8 cellular contexts compared by ENCODE assay signal in the genomic region with DNA sequence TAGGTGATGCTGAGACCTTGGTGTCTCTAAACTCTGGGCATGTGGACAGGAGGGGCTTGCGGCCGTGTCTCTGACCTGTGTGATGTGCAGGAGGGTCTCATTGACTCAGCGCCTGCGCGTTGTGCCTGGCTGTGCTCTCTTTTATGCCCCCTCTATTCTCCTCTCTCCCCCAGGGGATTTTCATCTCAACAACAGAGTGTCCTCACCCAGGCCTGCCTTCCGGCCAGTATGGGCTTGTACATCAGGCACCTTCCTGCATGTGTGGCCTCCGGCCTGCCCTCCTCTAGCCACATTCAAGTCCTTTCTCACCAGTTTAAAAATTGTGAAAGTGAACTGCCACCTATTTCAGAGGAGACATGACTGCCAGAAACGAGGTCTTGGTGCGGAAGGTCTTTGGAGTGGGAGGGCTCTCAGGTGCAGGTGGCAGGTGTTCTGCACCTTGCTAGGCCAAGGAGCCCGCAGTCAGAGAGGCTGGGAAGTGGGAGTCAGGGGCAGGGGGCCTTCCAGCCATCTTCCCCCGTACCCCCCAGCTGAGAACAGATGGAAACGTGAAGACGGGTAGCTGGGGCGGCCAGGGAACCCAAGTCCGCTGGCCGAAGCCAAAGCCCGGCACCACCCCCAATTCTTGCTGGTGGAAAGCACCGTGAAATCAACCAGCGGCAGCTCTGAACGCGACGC. TPM values are rescaled to one million over a fixed set of nuclear protein-coding genes. Genes with fewer than 3 reads are reported as not detected.
DNase-seq lines count a peak whose midpoint lies in the region; ATAC-seq and TF ChIP-seq lines count a peak whose summit lies in the region.

No MANE protein-coding gene starts in this region.

- H3K27me3 Mint-ChIP-seq in memory B cell: no peaks in the 10 kb centered on the region

- H3K9me3 ChIP-seq in left ventricle myocardium inferior (replicated peaks) (no peaks in the 10 kb centered on the region), vagina (no peaks in the 10 kb centered on the region)

- peaks cover 30% of the 10 kb centered on the region for H3K4me1 ChIP-seq in left ventricle myocardium inferior
- H3K4me1 ChIP-seq in vagina: peaks cover 23% of the 10 kb centered on the region

- no peaks in the 10 kb centered on the region for H3K9me3 Mint-ChIP-seq in memory B cell

- H3K4me3 Mint-ChIP-seq in memory B cell: peak overlapping the region; percentile 68

- H3K27ac ChIP-seq in left ventricle myocardium inferior (replicated peaks) (peak overlapping the region; percentile 92), vagina (no peak overlapping the region)

- intact Hi-C loops in left ventricle myocardium inferior (cut with micrococcal nuclease) (no loop called here), left cardiac atrium (cut with DNase I) (no loop called here), vagina (cut with DNase I) (no loop called here)

- TF ChIP-seq CTCF in left ventricle myocardium inferior (IDR thresholded peaks at IDR 0.05; ENCODE audit: borderline replicate concordance) (no peak), astrocyte of the cerebellum (IDR thresholded peaks at IDR 0.05; ENCODE audit: low read depth, low read length, missing control alignments) (no peak), vagina (IDR thresholded peaks at IDR 0.05) (no peak)

- peaks cover 9% of the 10 kb centered on the region for H3K4me1 Mint-ChIP-seq in memory B cell

- no peak for ATAC-seq in left cardiac atrium
- ATAC-seq in memory B cell (ENCODE audit: low read depth): no peak
- ATAC-seq in activated CD4-positive, CD25-positive, alpha-beta regulatory T cell treated with anti-CD3 and anti-CD28 coated beads, Interleukin-2, amount 50 U/mL, for 24 hours: no peak

- TF ChIP-seq POLR2A in vagina (IDR thresholded peaks at IDR 0.05): no peak

- H3K27me3 ChIP-seq in left ventricle myocardium inferior (ENCODE audit: low read depth) (no peaks in the 10 kb centered on the region), vagina (no peaks in the 10 kb centered on the region)

- H3K27ac Mint-ChIP-seq in memory B cell: peak overlapping the region; percentile 47

- DNase-seq in left ventricle myocardium inferior (no peak), left cardiac atrium (no peak), astrocyte of the cerebellum (ENCODE audit: low read depth) (no peak), memory B cell (ENCODE audit: low spot score in 2 of 2) (no peak), vagina (ENCODE audit: extremely low spot score in 2 of 2) (no peak), inferior parietal cortex (ENCODE audit: extremely low spot score) (no peak), NCI-H128 (lab: John Stamatoyannopoulos, UW; ENCODE audit: unreplicated experiment) (no peak)

- peaks cover 28% of the 10 kb centered on the region for H3K36me3 Mint-ChIP-seq in memory B cell

- peaks cover 67% of the 10 kb centered on the region for H3K36me3 ChIP-seq in left ventricle myocardium inferior
- peaks cover 0 to 48% of the 10 kb centered on the region in 2 donors for H3K36me3 ChIP-seq in vagina

- in situ Hi-C loops in astrocyte of the cerebellum (cut with HindIII; ENCODE audit: low sequenced_read_pairs): no loop called here

- H3K4me3 ChIP-seq in left ventricle myocardium inferior (peak overlapping the region; percentile 95), astrocyte of the cerebellum (ENCODE audit: low read depth, low read length) (peak overlapping the region; percentile 83), vagina (peak overlapping the region; percentile 70 to 74)

RNA-seq across cellular contexts. Expression of gene INTS15, which starts 0.5 kb away (rescaled TPM):
- total RNA-seq in left ventricle myocardium inferior (14.4 TPM), left cardiac atrium (10 to 100 TPM; 15.1 to 17.8 TPM), vagina (34.4 TPM)

RNA-seq across cellular contexts. Expression of gene ZDHHC4, which starts 12.0 kb away (rescaled TPM):
- total RNA-seq in left ventricle myocardium inferior (36.7 TPM), left cardiac atrium (10 to 100 TPM; 36.5 to 43.0 TPM), vagina (36.3 TPM)

RNA-seq across cellular contexts. Expression of gene ZNF853, which starts 26.1 kb away (rescaled TPM):
- total RNA-seq in left ventricle myocardium inferior (15.0 TPM), left cardiac atrium (10 to 100 TPM; 12.6 to 12.8 TPM), vagina (14.0 TPM)

RNA-seq across cellular contexts. Expression of gene GRID2IP, which starts 38.0 kb away (rescaled TPM):
- total RNA-seq in left ventricle myocardium inferior: not detected
- total RNA-seq in left cardiac atrium: under 1 TPM in 1 of 2 donors, not detected in 1; 0.08 TPM
- total RNA-seq in vagina: not detected

RNA-seq across cellular contexts. Expression of gene ZNF316, which starts 47.8 kb away (rescaled TPM):
- total RNA-seq in left ventricle myocardium inferior: 17.7 TPM
- total RNA-seq in left cardiac atrium: 10 to 100 TPM; 16.7 to 18.3 TPM
- total RNA-seq in vagina: 25.5 TPM
